In genomic region chr20:47758517-47759450, GRCh38 we compare ENCODE assay signal across 18 cellular contexts. TPM values are rescaled to one million over a fixed set of nuclear protein-coding genes. Genes with fewer than 3 reads are reported as not detected.
DNase-seq lines count a peak whose midpoint lies in the region; ATAC-seq and TF ChIP-seq lines count a peak whose summit lies in the region.
"Had no signal": no experiment of that assay in that cellular context is flagged by ENCODE, and none has a peak within 500 bp of the region (broad histone marks: within the 10 kb centered on the region; RNA-seq: fewer than 3 reads in every experiment).

No MANE protein-coding gene starts in this region.

- intact Hi-C loops in activated CD8-positive, alpha-beta T cell treated with anti-CD3 and anti-CD28 coated beads for 36 hours (cut with micrococcal nuclease), result no loop called here
- intact Hi-C loops in dendritic cell treated with granulocyte-macrophage colony-stimulating factor and Interleukin-4, amounts not matched to agents 40 ng/mL and 50 ng/mL, for 4 days (cut with micrococcal nuclease), result no loop called here

- CTCF ChIA-PET in activated CD8-positive, alpha-beta T cell treated with anti-CD3 and anti-CD28 coated beads, Interleukin-2, amount 10 ng/mL, durations not matched to agents 7 days and 5 days (lab: Charles Lee), result no interaction called here
- CTCF ChIA-PET in activated CD8-positive, alpha-beta T cell treated with anti-CD3 and anti-CD28 coated beads for 36 hours (lab: Charles Lee), result no interaction called here

- POLR2A ChIA-PET in activated CD8-positive, alpha-beta T cell treated with anti-CD3 and anti-CD28 coated beads, Interleukin-2, amount 10 ng/mL, durations not matched to agents 7 days and 5 days (lab: Charles Lee), result no interaction called here
- POLR2A ChIA-PET in activated CD8-positive, alpha-beta T cell treated with anti-CD3 and anti-CD28 coated beads for 36 hours (lab: Charles Lee), result no interaction called here

- no peak for TF ChIP-seq POLR2A in NB4 (IDR thresholded peaks at IDR 0.05; ENCODE audit: extremely low read depth, insufficient read length)

- ATAC-seq in activated CD8-positive, alpha-beta T cell treated with anti-CD3 and anti-CD28 coated beads, Interleukin-2, amount 10 ng/mL, durations not matched to agents 7 days and 5 days, result no peak
- ATAC-seq in activated CD8-positive, alpha-beta T cell treated with anti-CD3 and anti-CD28 coated beads for 36 hours, result no peak
- no peak for ATAC-seq in HG03280 (IDR thresholded peaks at IDR 0.05; ENCODE audit: unreplicated experiment)

- DNase-seq in activated CD8-positive, alpha-beta T cell treated with anti-CD3 and anti-CD28 coated beads, Interleukin-2, amount 10 ng/mL, durations not matched to agents 7 days and 5 days, result no peak
- DNase-seq in activated CD8-positive, alpha-beta T cell treated with anti-CD3 and anti-CD28 coated beads for 36 hours, result no peak
- DNase-seq in NB4 (ENCODE audit: low read depth) (peak; percentile 39), NOMO-1 treated with DMSO at 0.1 percent for 48 hours (lab: John Stamatoyannopoulos, UW; ENCODE audit: unreplicated experiment) (no peak), NCI-H146 (lab: John Stamatoyannopoulos, UW) (no peak), NCI-H187 treated with DMSO at 0.1 percent for 48 hours (lab: John Stamatoyannopoulos, UW) (no peak)
- DNase-seq: DMS 273 treated with DMSO at 0.1 percent for 48 hours, GDM1, HCEC 1CT, KG1, NCI-H1105 treated with DMSO at 0.1 percent for 48 hours, NCI-H1930, NCI-H446, PC-9, SW 1271 had no signal

- H3K27me3 Mint-ChIP-seq in activated CD8-positive, alpha-beta T cell treated with anti-CD3 and anti-CD28 coated beads, Interleukin-2, amount 10 ng/mL, durations not matched to agents 7 days and 5 days (ENCODE audit: low read depth), result peaks cover 12% of the 10 kb centered on the region
- peaks cover 3% of the 10 kb centered on the region for H3K27me3 Mint-ChIP-seq in activated CD8-positive, alpha-beta T cell treated with anti-CD3 and anti-CD28 coated beads for 36 hours
- H3K27me3 Mint-ChIP-seq in dendritic cell treated with granulocyte-macrophage colony-stimulating factor and Interleukin-4, amounts not matched to agents 40 ng/mL and 50 ng/mL, for 4 days, result no peaks in the 10 kb centered on the region

- no peak overlapping the region for H3K4me3 Mint-ChIP-seq in activated CD8-positive, alpha-beta T cell treated with anti-CD3 and anti-CD28 coated beads, Interleukin-2, amount 10 ng/mL, durations not matched to agents 7 days and 5 days
- H3K4me3 Mint-ChIP-seq in activated CD8-positive, alpha-beta T cell treated with anti-CD3 and anti-CD28 coated beads for 36 hours, result no peak overlapping the region
- peak overlapping the region; percentile 2 for H3K4me3 Mint-ChIP-seq in dendritic cell treated with granulocyte-macrophage colony-stimulating factor and Interleukin-4, amounts not matched to agents 40 ng/mL and 50 ng/mL, for 4 days

- H3K4me3 ChIP-seq in NB4 (ENCODE audit: low read depth, low read length), result no peak overlapping the region
- H3K4me3 ChIP-seq: BLaER1, PC-9 had no signal

- no peaks in the 10 kb centered on the region for H3K9me3 Mint-ChIP-seq in activated CD8-positive, alpha-beta T cell treated with anti-CD3 and anti-CD28 coated beads, Interleukin-2, amount 10 ng/mL, durations not matched to agents 7 days and 5 days (ENCODE audit: insufficient read depth)
- H3K9me3 Mint-ChIP-seq in activated CD8-positive, alpha-beta T cell treated with anti-CD3 and anti-CD28 coated beads for 36 hours, result no peaks in the 10 kb centered on the region
- no peaks in the 10 kb centered on the region for H3K9me3 Mint-ChIP-seq in dendritic cell treated with granulocyte-macrophage colony-stimulating factor and Interleukin-4, amounts not matched to agents 40 ng/mL and 50 ng/mL, for 4 days

- no peak for TF ChIP-seq CTCF in activated CD8-positive, alpha-beta T cell treated with anti-CD3 and anti-CD28 coated beads for 36 hours (IDR thresholded peaks at IDR 0.05)
- no peak for TF ChIP-seq CTCF in NB4 (IDR thresholded peaks at IDR 0.05; ENCODE audit: low read depth, low read length)

- no peaks in the 10 kb centered on the region for H3K36me3 Mint-ChIP-seq in activated CD8-positive, alpha-beta T cell treated with anti-CD3 and anti-CD28 coated beads, Interleukin-2, amount 10 ng/mL, durations not matched to agents 7 days and 5 days (ENCODE audit: low read depth)
- no peaks in the 10 kb centered on the region for H3K36me3 Mint-ChIP-seq in activated CD8-positive, alpha-beta T cell treated with anti-CD3 and anti-CD28 coated beads for 36 hours (ENCODE audit: low read depth)
- peaks cover 100% of the 10 kb centered on the region for H3K36me3 Mint-ChIP-seq in dendritic cell treated with granulocyte-macrophage colony-stimulating factor and Interleukin-4, amounts not matched to agents 40 ng/mL and 50 ng/mL, for 4 days (ENCODE audit: low read depth)

- no peaks in the 10 kb centered on the region for H3K4me1 Mint-ChIP-seq in activated CD8-positive, alpha-beta T cell treated with anti-CD3 and anti-CD28 coated beads, Interleukin-2, amount 10 ng/mL, durations not matched to agents 7 days and 5 days (ENCODE audit: low read depth)
- H3K4me1 Mint-ChIP-seq in activated CD8-positive, alpha-beta T cell treated with anti-CD3 and anti-CD28 coated beads for 36 hours (ENCODE audit: low read depth), result no peaks in the 10 kb centered on the region
- peaks cover 69% of the 10 kb centered on the region for H3K4me1 Mint-ChIP-seq in dendritic cell treated with granulocyte-macrophage colony-stimulating factor and Interleukin-4, amounts not matched to agents 40 ng/mL and 50 ng/mL, for 4 days (ENCODE audit: low read depth)

- peak overlapping the region; percentile 18 for H3K27ac Mint-ChIP-seq in activated CD8-positive, alpha-beta T cell treated with anti-CD3 and anti-CD28 coated beads, Interleukin-2, amount 10 ng/mL, durations not matched to agents 7 days and 5 days
- no peak overlapping the region for H3K27ac Mint-ChIP-seq in activated CD8-positive, alpha-beta T cell treated with anti-CD3 and anti-CD28 coated beads for 36 hours
- peak overlapping the region; percentile 80 for H3K27ac Mint-ChIP-seq in dendritic cell treated with granulocyte-macrophage colony-stimulating factor and Interleukin-4, amounts not matched to agents 40 ng/mL and 50 ng/mL, for 4 days

RNA-seq across cellular contexts. Expression of gene SULF2, which starts 26.5 kb away (rescaled TPM):
- total RNA-seq in activated CD8-positive, alpha-beta T cell treated with anti-CD3 and anti-CD28 coated beads, Interleukin-2, amount 10 ng/mL, durations not matched to agents 7 days and 5 days, result under 1 TPM; 0.58 to 0.70 TPM
- total RNA-seq in activated CD8-positive, alpha-beta T cell treated with anti-CD3 and anti-CD28 coated beads for 36 hours, result under 1 TPM; 0.47 to 0.50 TPM
